15 cellular contexts compared by ENCODE assay signal in genomic region chr4:140982613-140983340, GRCh38.
DNase-seq lines count a peak whose midpoint lies in the region; ATAC-seq, FAIRE-seq and TF ChIP-seq lines count a peak whose summit lies in the region.
"Had no signal": no experiment of that assay in that cellular context is flagged by ENCODE, and none has a peak within 500 bp of the region (broad histone marks: within the 10 kb centered on the region; RNA-seq: fewer than 3 reads in every experiment).

No MANE protein-coding gene starts in this region.

- no peak overlapping the region for H3K4me2 ChIP-seq in IMR-90 (ENCODE audit: low read depth, low read length)
- H3K4me2 ChIP-seq: GM23338 had no signal

- ATAC-seq in IMR-90 (ENCODE audit: low read depth) (peak; percentile 64), HG03095 (IDR thresholded peaks at IDR 0.05; ENCODE audit: unreplicated experiment) (no peak), HG03025 (IDR thresholded peaks at IDR 0.05; ENCODE audit: low FRiP score, unreplicated experiment) (no peak)
- ATAC-seq: GM23338 had no signal

- H2BK5ac ChIP-seq in IMR-90 (ENCODE audit: low read depth, low read length, poor library complexity, severe bottlenecking), result no peak overlapping the region

- H3K4me1 ChIP-seq in IMR-90 (ENCODE audit: control insufficient read depth, insufficient read depth, low read length), result no peaks in the 10 kb centered on the region; the same call in 1 of the 2 replicates

- intact Hi-C loops in IMR-90 (cut with micrococcal nuclease), result no loop called here

- FAIRE-seq in GM12891 (lab: Jason Lieb, UNC), result no peak
- FAIRE-seq: A204.1 had no signal

- BruUV-seq in IMR-90 (replicated peaks; lab: Mats Ljungman, UMichigan), result no TSS peak

- TF ChIP-seq POLR2A in GM12891 (IDR thresholded peaks at IDR 0.05; ENCODE audit: low read depth, low read length), result no peak
- TF ChIP-seq POLR2A in IMR-90 (IDR thresholded peaks at IDR 0.05; ENCODE audit: low read depth, low read length), result no peak

- no peak overlapping the region for H3K14ac ChIP-seq in IMR-90 (replicated peaks; ENCODE audit: low read depth, low read length)

- no peak overlapping the region for H2BK120ac ChIP-seq in IMR-90 (ENCODE audit: low read depth, low read length)

- H3K4me3 ChIP-seq in IMR-90 (ENCODE audit: insufficient read depth, low read depth, low read length), result no peak overlapping the region
- H3K4me3 ChIP-seq: GM23338 had no signal

- no peaks in the 10 kb centered on the region; the same call in 1 of the 2 replicates for H3K9me1 ChIP-seq in IMR-90 (ENCODE audit: insufficient read depth, low read length)

- H4K91ac ChIP-seq in IMR-90 (ENCODE audit: insufficient read depth, low read depth, low read length), result no peak overlapping the region

- H2AK9ac ChIP-seq in IMR-90 (replicated peaks; ENCODE audit: low read depth, low read length, poor library complexity), result no peak overlapping the region

- no peaks in the 10 kb centered on the region for H3K9me3 ChIP-seq in IMR-90 (ENCODE audit: control insufficient read depth, insufficient read depth, low read length)

- no peaks in the 10 kb centered on the region for H3K79me1 ChIP-seq in IMR-90 (ENCODE audit: low read depth in 1 of 2, low read length in 2 of 2)

- no peak overlapping the region for H3K23ac ChIP-seq in IMR-90 (ENCODE audit: low read depth, low read length)

- no peak overlapping the region for H3K4ac ChIP-seq in IMR-90 (ENCODE audit: low read depth, low read length)

- no peak overlapping the region for H3K56ac ChIP-seq in IMR-90 (ENCODE audit: extremely low read depth, insufficient read depth, low read length)

- H3K36me3 ChIP-seq in IMR-90 (ENCODE audit: control insufficient read depth, insufficient read depth, low read length), result no peaks in the 10 kb centered on the region

- TF ChIP-seq RAD21 in IMR-90 (IDR thresholded peaks at IDR 0.05; ENCODE audit: low read length), result no peak

- no peak overlapping the region for H2BK20ac ChIP-seq in IMR-90 (ENCODE audit: low read depth, low read length)

- no peaks in the 10 kb centered on the region for H4K20me1 ChIP-seq in IMR-90 (ENCODE audit: insufficient read depth, low read length)

- no peak for DNase-seq in GM12891 (ENCODE audit: insufficient read length, low spot score)
- peak; percentile 41 for DNase-seq in IMR-90
- peak; percentile 58 for DNase-seq in amniotic epithelial cell (ENCODE audit: low read depth)
- peak; percentile 44 for DNase-seq in iris pigment epithelial cell (ENCODE audit: low read depth)
- DNase-seq in NCI-H2171 (lab: John Stamatoyannopoulos, UW), result no peak
- DNase-seq: C1 segment of cervical spinal cord; Calu3; CD4-positive, alpha-beta T cell; DMS 273 treated with DMSO at 0.1 percent for 48 hours; H7 had no signal

- WGBS in IMR-90 (ENCODE audit: extremely low coverage in 2 of 2, insufficient read length in 1 of 2), 2 experiments, result no CpG with 5 or more reads among the region's 5 CpGs

- CTCF ChIA-PET in IMR-90 (lab: Yijun Ruan, JAX), result no interaction called here

- no peak overlapping the region for H2AK5ac ChIP-seq in IMR-90 (ENCODE audit: low read depth, low read length)

- dilution Hi-C loops in IMR-90 (cut with HindIII; ENCODE audit: low sequenced_read_pairs, unreplicated experiment), result no loop called here

- TF ChIP-seq CTCF in IMR-90 (conservative IDR thresholded peaks at IDR 0.05; ENCODE audit: low read depth, low read length), result no peak

- POLR2A ChIA-PET in IMR-90 (lab: Charles Lee; ENCODE audit: unreplicated experiment), result no interaction called here

- no peak overlapping the region for H2BK15ac ChIP-seq in IMR-90 (ENCODE audit: low read depth, low read length)

- H3K18ac ChIP-seq in IMR-90 (ENCODE audit: low read depth, low read length), result no peak overlapping the region

- H2AFZ ChIP-seq in IMR-90 (replicated peaks; ENCODE audit: low read length, poor library complexity), result no peak overlapping the region
- H2AFZ ChIP-seq: GM23338 had no signal

- no peak overlapping the region for H4K5ac ChIP-seq in IMR-90 (ENCODE audit: low read depth, low read length)

- in situ Hi-C loops in IMR-90 (cut with MboI; ENCODE audit: low sequenced_read_pairs), result no loop called here

- no peak overlapping the region for H4K8ac ChIP-seq in IMR-90 (ENCODE audit: low read depth in 2 of 2, low read length in 2 of 2)

- H3K27me3 ChIP-seq in IMR-90 (ENCODE audit: control insufficient read depth, insufficient read depth, low read length), result no peaks in the 10 kb centered on the region

- H3K27ac ChIP-seq in IMR-90 (ENCODE audit: insufficient read depth, low read length), result no peak overlapping the region
- H3K27ac ChIP-seq: HL-60 had no signal

- no peak overlapping the region for H3K9ac ChIP-seq in IMR-90 (ENCODE audit: low read depth, low read length)

TF ChIP-seq in GM12891, 5 proteins besides CTCF, POLR2A, EP300 and RAD21:
- TF ChIP-seq POU2F2 (IDR thresholded peaks at IDR 0.05; ENCODE audit: low read depth, low read length) (no peak), SPI1 (IDR thresholded peaks at IDR 0.05; ENCODE audit: low read depth, low read length) (peak; percentile 47; the same call in 1 of the 2 replicates)

TF ChIP-seq in IMR-90, 13 proteins besides CTCF, POLR2A, EP300 and RAD21:
- TF ChIP-seq MAFK (IDR thresholded peaks at IDR 0.05; ENCODE audit: low read depth, low read length) (no peak), RCOR1 (IDR thresholded peaks at IDR 0.05; ENCODE audit: insufficient replicate concordance, low read length) (no peak), USF2 (IDR thresholded peaks at IDR 0.05; ENCODE audit: low read depth, low read length) (no peak), CHD1 (IDR thresholded peaks at IDR 0.05; ENCODE audit: low read depth, low read length) (no peak), MXI1 (IDR thresholded peaks at IDR 0.05; ENCODE audit: borderline replicate concordance, low read depth, low read length) (no peak), RFX5 (IDR thresholded peaks at IDR 0.05; ENCODE audit: low read depth, low read length) (no peak), BHLHE40 (IDR thresholded peaks at IDR 0.05; ENCODE audit: low read depth, low read length) (no peak), MAZ (IDR thresholded peaks at IDR 0.05; ENCODE audit: borderline replicate concordance, low read depth, low read length) (no peak)

Comparison
In these comparisons a context has a peak if more than half of its experiments do, and no peak if none do; other contexts are left out.
1. DNase-seq: peak in IMR-90 (single experiment), amniotic epithelial cell (single experiment) and iris pigment epithelial cell (single experiment); none in GM12891 (single experiment) and NCI-H2171 (single experiment).